Comparison of ENCODE assay signal across 1 cellular context in genomic region chr5:6712582-6713273, GRCh38.
TF ChIP-seq lines count a peak whose summit lies in the region.

No MANE protein-coding gene starts in this region.

TF ChIP-seq in K562, 482 proteins besides CTCF, POLR2A, EP300 and RAD21 (continued from another document and continues in another):
- 0 out of 2 replicates have a peak, but pooled peaks have one; percentile 43 for TF ChIP-seq ZNF609 (CRISPR knock-in tag; IDR thresholded peaks at IDR 0.05; ENCODE audit: borderline replicate concordance)
- peak in 1 of 2 experiments; percentile 72; a peak in 1 of 4 replicates for TF ChIP-seq TEAD1 (CRISPR knock-in tag; IDR thresholded peaks at IDR 0.05)
- 0 out of 2 replicates have a peak, but pooled peaks have one; percentile 36 for TF ChIP-seq CBX1 (IDR thresholded peaks at IDR 0.05; ENCODE audit: low read depth)
- TF ChIP-seq, protein P1, sequence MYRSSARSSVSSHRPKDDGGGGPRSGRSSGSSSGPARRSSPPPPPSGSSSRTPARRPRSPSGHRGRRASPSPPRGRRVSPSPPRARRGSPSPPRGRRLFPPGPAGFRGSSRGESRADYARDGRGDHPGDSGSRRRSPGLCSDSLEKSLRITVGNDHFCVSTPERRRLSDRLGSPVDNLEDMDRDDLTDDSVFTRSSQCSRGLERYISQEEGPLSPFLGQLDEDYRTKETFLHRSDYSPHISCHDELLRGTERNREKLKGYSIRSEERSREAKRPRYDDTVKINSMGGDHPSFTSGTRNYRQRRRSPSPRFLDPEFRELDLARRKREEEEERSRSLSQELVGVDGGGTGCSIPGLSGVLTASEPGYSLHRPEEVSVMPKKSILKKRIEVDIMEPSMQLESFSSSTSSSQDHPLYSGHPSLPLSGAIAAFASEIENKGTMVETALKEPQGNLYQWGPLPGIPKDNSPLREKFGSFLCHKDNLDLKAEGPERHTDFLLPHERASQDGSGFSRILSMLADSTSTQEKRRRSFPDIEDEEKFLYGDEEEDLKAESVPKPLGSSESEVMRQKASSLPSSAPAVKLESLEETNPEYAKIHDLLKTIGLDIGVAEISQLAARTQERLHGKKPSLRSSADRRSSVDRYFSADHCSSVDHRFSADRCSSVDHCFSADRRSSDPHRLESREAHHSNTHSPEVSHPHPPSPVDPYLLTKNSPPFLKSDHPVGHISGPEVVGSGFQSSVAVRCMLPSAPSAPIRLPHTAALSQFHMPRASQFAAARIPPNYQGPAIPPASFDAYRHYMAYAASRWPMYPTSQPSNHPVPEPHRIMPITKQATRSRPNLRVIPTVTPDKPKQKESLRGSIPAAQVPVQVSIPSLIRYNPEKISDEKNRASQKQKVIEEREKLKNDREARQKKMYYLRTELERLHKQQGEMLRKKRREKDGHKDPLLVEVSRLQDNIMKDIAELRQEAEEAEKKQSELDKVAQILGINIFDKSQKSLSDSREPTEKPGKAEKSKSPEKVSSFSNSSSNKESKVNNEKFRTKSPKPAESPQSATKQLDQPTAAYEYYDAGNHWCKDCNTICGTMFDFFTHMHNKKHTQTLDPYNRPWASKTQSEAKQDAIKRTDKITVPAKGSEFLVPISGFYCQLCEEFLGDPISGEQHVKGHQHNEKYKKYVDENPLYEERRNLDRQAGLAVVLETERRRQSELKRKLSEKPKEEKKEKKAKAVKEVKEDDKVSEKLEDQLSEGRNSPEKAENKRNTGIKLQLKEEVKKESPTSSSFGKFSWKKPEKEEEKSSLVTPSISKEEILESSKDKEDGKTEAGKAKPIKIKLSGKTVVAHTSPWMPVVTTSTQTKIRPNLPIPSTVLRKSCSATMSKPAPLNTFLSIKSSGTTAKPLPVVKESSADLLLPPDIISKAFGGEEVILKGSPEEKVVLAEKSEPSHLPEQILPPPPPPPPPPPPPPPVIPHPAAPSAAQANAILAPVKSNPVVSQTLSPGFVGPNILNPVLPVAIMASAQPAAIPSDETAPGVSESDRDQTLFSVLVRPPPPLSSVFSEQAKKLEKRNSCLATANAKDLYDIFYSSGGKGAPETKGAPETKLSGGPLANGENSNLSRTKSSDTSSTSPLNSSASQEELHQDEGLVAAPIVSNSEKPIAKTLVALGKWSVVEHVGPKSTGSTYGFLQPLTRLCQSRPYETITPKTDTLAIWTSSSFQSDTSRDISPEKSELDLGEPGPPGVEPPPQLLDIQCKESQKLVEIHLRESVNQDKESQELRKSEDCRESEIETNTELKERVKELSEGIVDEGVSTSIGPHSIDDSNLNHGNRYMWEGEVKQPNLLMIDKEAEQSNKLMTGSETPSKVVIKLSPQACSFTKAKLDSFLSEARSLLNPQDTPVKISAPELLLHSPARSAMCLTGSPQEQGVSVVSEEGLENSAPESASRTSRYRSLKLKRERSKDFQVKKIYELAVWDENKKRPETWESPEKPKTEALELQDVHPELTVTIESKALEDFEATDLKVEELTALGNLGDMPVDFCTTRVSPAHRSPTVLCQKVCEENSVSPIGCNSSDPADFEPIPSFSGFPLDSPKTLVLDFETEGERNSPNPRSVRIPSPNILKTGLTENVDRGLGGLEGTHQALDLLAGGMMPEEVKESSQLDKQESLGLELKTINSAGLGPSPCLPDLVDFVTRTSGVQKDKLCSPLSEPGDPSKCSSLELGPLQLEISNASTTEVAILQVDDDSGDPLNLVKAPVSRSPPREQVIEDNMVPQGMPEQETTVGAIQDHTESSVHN (IDR thresholded peaks at IDR 0.05; ENCODE audit: borderline replicate concordance in 1 of 2, low read depth in 1 of 2) = no peak
- TF ChIP-seq, protein P2, sequence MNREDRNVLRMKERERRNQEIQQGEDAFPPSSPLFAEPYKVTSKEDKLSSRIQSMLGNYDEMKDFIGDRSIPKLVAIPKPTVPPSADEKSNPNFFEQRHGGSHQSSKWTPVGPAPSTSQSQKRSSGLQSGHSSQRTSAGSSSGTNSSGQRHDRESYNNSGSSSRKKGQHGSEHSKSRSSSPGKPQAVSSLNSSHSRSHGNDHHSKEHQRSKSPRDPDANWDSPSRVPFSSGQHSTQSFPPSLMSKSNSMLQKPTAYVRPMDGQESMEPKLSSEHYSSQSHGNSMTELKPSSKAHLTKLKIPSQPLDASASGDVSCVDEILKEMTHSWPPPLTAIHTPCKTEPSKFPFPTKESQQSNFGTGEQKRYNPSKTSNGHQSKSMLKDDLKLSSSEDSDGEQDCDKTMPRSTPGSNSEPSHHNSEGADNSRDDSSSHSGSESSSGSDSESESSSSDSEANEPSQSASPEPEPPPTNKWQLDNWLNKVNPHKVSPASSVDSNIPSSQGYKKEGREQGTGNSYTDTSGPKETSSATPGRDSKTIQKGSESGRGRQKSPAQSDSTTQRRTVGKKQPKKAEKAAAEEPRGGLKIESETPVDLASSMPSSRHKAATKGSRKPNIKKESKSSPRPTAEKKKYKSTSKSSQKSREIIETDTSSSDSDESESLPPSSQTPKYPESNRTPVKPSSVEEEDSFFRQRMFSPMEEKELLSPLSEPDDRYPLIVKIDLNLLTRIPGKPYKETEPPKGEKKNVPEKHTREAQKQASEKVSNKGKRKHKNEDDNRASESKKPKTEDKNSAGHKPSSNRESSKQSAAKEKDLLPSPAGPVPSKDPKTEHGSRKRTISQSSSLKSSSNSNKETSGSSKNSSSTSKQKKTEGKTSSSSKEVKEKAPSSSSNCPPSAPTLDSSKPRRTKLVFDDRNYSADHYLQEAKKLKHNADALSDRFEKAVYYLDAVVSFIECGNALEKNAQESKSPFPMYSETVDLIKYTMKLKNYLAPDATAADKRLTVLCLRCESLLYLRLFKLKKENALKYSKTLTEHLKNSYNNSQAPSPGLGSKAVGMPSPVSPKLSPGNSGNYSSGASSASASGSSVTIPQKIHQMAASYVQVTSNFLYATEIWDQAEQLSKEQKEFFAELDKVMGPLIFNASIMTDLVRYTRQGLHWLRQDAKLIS (CRISPR knock-in tag; IDR thresholded peaks at IDR 0.05) = no peak; the same call in 1 of the 2 replicates
- TF ChIP-seq BACH1 (tag; IDR thresholded peaks at IDR 0.05) = no peak
- TF ChIP-seq THAP12 (CRISPR knock-in tag; IDR thresholded peaks at IDR 0.05) = peak; percentile 87
- TF ChIP-seq PREB (CRISPR knock-in tag; IDR thresholded peaks at IDR 0.05) = 0 out of 2 replicates have a peak, but pooled peaks have one; percentile 21
- TF ChIP-seq ZBTB17 (CRISPR knock-in tag; IDR thresholded peaks at IDR 0.05) = peak; percentile 46; the same call in 1 of the 2 replicates
- TF ChIP-seq ERF (CRISPR knock-in tag; IDR thresholded peaks at IDR 0.05) = 0 out of 2 replicates have a peak, but pooled peaks have one; percentile 43
- peak; percentile 91 for TF ChIP-seq SIN3B (IDR thresholded peaks at IDR 0.05; ENCODE audit: low read depth)
- peak; percentile 43 for TF ChIP-seq SETDB1 (IDR thresholded peaks at IDR 0.05; ENCODE audit: low read length)
- no peak for TF ChIP-seq ZBED1 (IDR thresholded peaks at IDR 0.05)
- TF ChIP-seq ZNF124 (CRISPR knock-in tag; IDR thresholded peaks at IDR 0.05) = 0 out of 2 replicates have a peak, but pooled peaks have one; percentile 76
- TF ChIP-seq ATF1 (CRISPR knock-in tag; IDR thresholded peaks at IDR 0.05) = peak; percentile 85
- peak; percentile 95 for TF ChIP-seq ATF1 (tag; IDR thresholded peaks at IDR 0.05)
- peak; percentile 82; the same call in 1 of the 2 replicates for TF ChIP-seq RBM34 (IDR thresholded peaks at IDR 0.05; ENCODE audit: borderline replicate concordance, insufficient read depth, low read length)
- TF ChIP-seq POLR2AphosphoS5 (IDR thresholded peaks at IDR 0.05; ENCODE audit: control insufficient read depth, insufficient read depth, low read depth, low read length) = peak; percentile 62; the same call in 1 of the 2 replicates
- no peak for TF ChIP-seq TCF7 (IDR thresholded peaks at IDR 0.05; ENCODE audit: borderline replicate concordance)
- TF ChIP-seq REST (CRISPR knock-in tag; IDR thresholded peaks at IDR 0.05; ENCODE audit: low read depth) = peak; percentile 87
- peak; percentile 65 for TF ChIP-seq TBP (optimal IDR thresholded peaks at IDR 0.05; ENCODE audit: low read depth, low read length)
- TF ChIP-seq ZNF507 (tag; conservative IDR thresholded peaks at IDR 0.05) = no peak
- TF ChIP-seq, protein P3, sequence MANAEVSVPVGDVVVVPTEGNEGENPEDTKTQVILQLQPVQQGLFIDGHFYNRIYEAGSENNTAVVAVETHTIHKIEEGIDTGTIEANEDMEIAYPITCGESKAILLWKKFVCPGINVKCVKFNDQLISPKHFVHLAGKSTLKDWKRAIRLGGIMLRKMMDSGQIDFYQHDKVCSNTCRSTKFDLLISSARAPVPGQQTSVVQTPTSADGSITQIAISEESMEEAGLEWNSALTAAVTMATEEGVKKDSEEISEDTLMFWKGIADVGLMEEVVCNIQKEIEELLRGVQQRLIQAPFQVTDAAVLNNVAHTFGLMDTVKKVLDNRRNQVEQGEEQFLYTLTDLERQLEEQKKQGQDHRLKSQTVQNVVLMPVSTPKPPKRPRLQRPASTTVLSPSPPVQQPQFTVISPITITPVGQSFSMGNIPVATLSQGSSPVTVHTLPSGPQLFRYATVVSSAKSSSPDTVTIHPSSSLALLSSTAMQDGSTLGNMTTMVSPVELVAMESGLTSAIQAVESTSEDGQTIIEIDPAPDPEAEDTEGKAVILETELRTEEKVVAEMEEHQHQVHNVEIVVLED (CRISPR knock-in tag; IDR thresholded peaks at IDR 0.05) = peak; percentile 91
- TF ChIP-seq NFE2L1 (tag; IDR thresholded peaks at IDR 0.05; ENCODE audit: borderline replicate concordance, low read depth) = no peak
- no peak for TF ChIP-seq PTRF (tag; IDR thresholded peaks at IDR 0.05)
